1 cellular context compared by ENCODE assay signal in the genomic region with DNA sequence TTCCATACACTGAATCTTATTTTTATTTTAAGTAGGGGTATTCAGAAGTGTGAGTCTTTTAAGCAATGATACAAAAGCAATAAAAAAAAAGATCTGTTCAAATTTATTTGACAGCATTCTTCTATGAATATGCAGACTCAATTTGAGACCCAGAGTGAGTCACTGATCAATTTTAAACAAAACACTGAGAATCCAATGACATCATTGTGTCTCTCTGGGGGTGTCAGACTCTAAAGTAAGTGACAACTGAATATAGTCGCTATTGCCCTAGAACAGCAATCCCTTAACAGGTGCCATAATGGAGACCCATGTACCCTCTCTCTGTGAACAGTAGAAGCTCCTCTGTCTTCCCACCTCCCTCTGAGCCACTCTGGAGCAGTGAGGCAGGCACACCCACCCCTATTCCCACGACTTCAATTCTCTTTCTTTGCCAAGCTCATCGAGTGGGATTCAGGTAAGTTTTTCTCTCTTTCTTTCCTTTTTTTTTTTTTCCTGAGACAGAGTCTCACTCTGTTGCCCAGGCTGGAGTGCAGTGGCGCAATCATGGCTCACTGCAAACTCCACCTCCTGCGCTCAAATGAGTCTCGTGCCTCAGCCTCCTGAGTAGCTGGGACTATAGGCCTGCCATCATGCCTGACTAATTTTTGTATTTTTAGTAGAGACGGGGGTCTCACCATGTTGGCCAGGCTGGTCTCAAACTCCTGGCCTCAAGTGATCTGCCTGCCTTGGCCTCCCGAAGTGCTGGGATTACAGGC.
TF ChIP-seq lines count a peak whose summit lies in the region.

No MANE protein-coding gene starts in this region.

TF ChIP-seq in GM12878, 131 proteins besides CTCF, POLR2A, EP300 and RAD21:
- TF ChIP-seq ATF7 (IDR thresholded peaks at IDR 0.05; ENCODE audit: low read depth) (peak; percentile 80), CBX3 (IDR thresholded peaks at IDR 0.05; ENCODE audit: borderline replicate concordance, low read depth) (no peak)
